ENCODE assay signal across 16 cellular contexts in the genomic region with DNA sequence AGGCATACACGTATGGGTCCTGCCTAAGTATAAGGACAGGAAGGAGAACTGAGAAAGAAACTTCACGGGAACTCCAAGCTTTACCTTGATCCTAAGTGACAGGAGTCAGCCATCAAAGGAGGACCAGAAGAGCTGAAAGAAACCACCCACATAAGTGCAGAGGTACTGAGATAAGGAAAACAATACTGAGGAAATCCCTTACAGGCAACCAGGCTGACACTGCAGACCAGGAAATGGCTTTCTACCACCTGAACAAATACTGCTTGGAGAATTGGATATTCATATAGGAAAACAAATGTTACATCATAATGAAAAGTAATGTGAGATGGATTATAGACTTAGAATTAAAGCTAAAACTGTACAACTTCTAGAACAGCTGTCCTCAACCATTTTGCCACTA.
"Had no signal": no experiment of that assay in that cellular context is flagged by ENCODE, and none has a peak within 500 bp of the region (broad histone marks: within the 10 kb centered on the region; RNA-seq: fewer than 3 reads in every experiment).

No MANE protein-coding gene starts in this region.

- H3K27ac Mint-ChIP-seq: activated naive CD4-positive, alpha-beta T cell treated with anti-CD3 and anti-CD28 coated beads, Interleukin-2, amount 50 U/mL, for 72 hours; natural killer cell; stimulated activated naive CD8-positive, alpha-beta T cell treated with anti-CD3 and anti-CD28 coated beads, Interleukin-15, Interleukin-2, amounts not matched to agents 100 ng/mL and 50 ng/mL, for 24 hours had no signal

- H3K36me3 ChIP-seq: colonic mucosa, lower lobe of right lung, ovary, prostate gland, thyroid gland had no signal

- H3K27me3 ChIP-seq: colonic mucosa, foreskin keratinocyte, ovary, thyroid gland had no signal

- H3K36me3 Mint-ChIP-seq: activated naive CD4-positive, alpha-beta T cell treated with anti-CD3 and anti-CD28 coated beads, Interleukin-2, amount 50 U/mL, for 72 hours; natural killer cell had no signal

- H3K4me1 Mint-ChIP-seq: natural killer cell had no signal

- ATAC-seq: activated naive CD4-positive, alpha-beta T cell treated with anti-CD3 and anti-CD28 coated beads, Interleukin-2, amount 50 U/mL, for 72 hours; foreskin keratinocyte; left lobe of liver; lower lobe of right lung; natural killer cell; right cardiac atrium had no signal

- DNase-seq: activated CD4-positive, alpha-beta T cell treated with anti-CD3 and anti-CD28 coated beads for 1 hour; activated T-cell treated with anti-CD3 and anti-CD28 coated beads, Interleukin-2, amount 50 U/mL, for 1 hour; colonic mucosa; erythroblast; foreskin keratinocyte; lower lobe of right lung; natural killer cell; ovary; right cardiac atrium; substantia nigra; T-helper 9 cell; thyroid gland had no signal

- H3K4me1 ChIP-seq: colonic mucosa, lower lobe of right lung, prostate gland, thyroid gland had no signal

- H3K9me3 ChIP-seq: colonic mucosa, lower lobe of right lung, ovary, prostate gland, thyroid gland had no signal

- H3K4me3 Mint-ChIP-seq: natural killer cell; stimulated activated naive CD8-positive, alpha-beta T cell treated with anti-CD3 and anti-CD28 coated beads, Interleukin-15, Interleukin-2, amounts not matched to agents 100 ng/mL and 50 ng/mL, for 24 hours had no signal

- H3K4me3 ChIP-seq: colonic mucosa, lower lobe of right lung, ovary, prostate gland, thyroid gland had no signal

- H3K27me3 Mint-ChIP-seq: stimulated activated naive CD8-positive, alpha-beta T cell treated with anti-CD3 and anti-CD28 coated beads, Interleukin-15, Interleukin-2, amounts not matched to agents 100 ng/mL and 50 ng/mL, for 24 hours had no signal
